ENCODE assay signal across 19 cellular contexts in genomic region chr11:45144126-45145082, GRCh38. TPM values are rescaled to one million over a fixed set of nuclear protein-coding genes. Genes with fewer than 3 reads are reported as not detected.
DNase-seq lines count a peak whose midpoint lies in the region; ATAC-seq and TF ChIP-seq lines count a peak whose summit lies in the region.
"Had no signal": no experiment of that assay in that cellular context is flagged by ENCODE, and none has a peak within 500 bp of the region (broad histone marks: within the 10 kb centered on the region; RNA-seq: fewer than 3 reads in every experiment).

No MANE protein-coding gene starts in this region.

- no peak overlapping the region for H3K27ac Mint-ChIP-seq in activated naive CD4-positive, alpha-beta T cell treated with anti-CD3 and anti-CD28 coated beads, Interleukin-2, amount 50 U/mL, for 72 hours
- no peak overlapping the region for H3K27ac Mint-ChIP-seq in activated naive CD4-positive, alpha-beta T cell treated with anti-CD3 and anti-CD28 coated beads, Interleukin-2, amount 10 ng/mL, durations not matched to agents 7 days and 5 days
- no peak overlapping the region for H3K27ac Mint-ChIP-seq in activated T-helper 1 cell treated with anti-CD3 and anti-CD28 coated beads, Interleukin-12 subunit alpha, Interleukin-12 subunit beta, Interleukin-2, Interleukin-4 antibody, amounts not matched to agents 30 ng/mL and 10 ng/mL and 1 ng/mL, durations not matched to agents 14 hours and 24 hours and 36 hours
- peak overlapping the region; percentile 95 for H3K27ac Mint-ChIP-seq in type B pancreatic cell
- H3K27ac Mint-ChIP-seq: stimulated activated naive B cell treated with anti-CD40 and anti-IgM and Interleukin-4, amounts not matched to agents 10 μg/mL and 1 μg/mL and 100 μg/mL, for 72 hours had no signal

- CTCF ChIA-PET in activated naive CD4-positive, alpha-beta T cell treated with anti-CD3 and anti-CD28 coated beads, Interleukin-2, amount 10 ng/mL, durations not matched to agents 7 days and 5 days (lab: Charles Lee) = interaction anchor here (0.6 kb wide), 1 partner anchor 369 kb away, joined by 3 read pairs; no protein-coding TSS in a partner anchor

- H3K4me1 Mint-ChIP-seq in activated naive CD4-positive, alpha-beta T cell treated with anti-CD3 and anti-CD28 coated beads, Interleukin-2, amount 10 ng/mL, durations not matched to agents 7 days and 5 days = peaks cover 23% of the 10 kb centered on the region
- peaks cover 25% of the 10 kb centered on the region for H3K4me1 Mint-ChIP-seq in activated T-helper 1 cell treated with anti-CD3 and anti-CD28 coated beads, Interleukin-12 subunit alpha, Interleukin-12 subunit beta, Interleukin-2, Interleukin-4 antibody, amounts not matched to agents 30 ng/mL and 10 ng/mL and 1 ng/mL, durations not matched to agents 14 hours and 24 hours and 36 hours (ENCODE audit: low read depth)
- peaks cover 24% of the 10 kb centered on the region for H3K4me1 Mint-ChIP-seq in type B pancreatic cell (ENCODE audit: unreplicated experiment)

- no peak overlapping the region for H3K4me3 Mint-ChIP-seq in activated naive CD4-positive, alpha-beta T cell treated with anti-CD3 and anti-CD28 coated beads, Interleukin-2, amount 10 ng/mL, durations not matched to agents 7 days and 5 days
- H3K4me3 Mint-ChIP-seq in activated T-helper 1 cell treated with anti-CD3 and anti-CD28 coated beads, Interleukin-12 subunit alpha, Interleukin-12 subunit beta, Interleukin-2, Interleukin-4 antibody, amounts not matched to agents 30 ng/mL and 10 ng/mL and 1 ng/mL, durations not matched to agents 14 hours and 24 hours and 36 hours = peak overlapping the region; percentile 23
- peak overlapping the region; percentile 97 for H3K4me3 Mint-ChIP-seq in type B pancreatic cell

- intact Hi-C loops in activated T-helper 1 cell treated with anti-CD3 and anti-CD28 coated beads, Interleukin-12 subunit alpha, Interleukin-12 subunit beta, Interleukin-2, Interleukin-4 antibody, amounts not matched to agents 30 ng/mL and 10 ng/mL and 1 ng/mL, durations not matched to agents 14 hours and 24 hours and 36 hours (cut with micrococcal nuclease) = loop anchor here (10.0 kb wide), 1 partner anchor 980 kb away; the partner anchor contains the start of gene PHF21A

- no peaks in the 10 kb centered on the region for H3K36me3 Mint-ChIP-seq in activated naive CD4-positive, alpha-beta T cell treated with anti-CD3 and anti-CD28 coated beads, Interleukin-2, amount 50 U/mL, for 72 hours
- H3K36me3 Mint-ChIP-seq in activated naive CD4-positive, alpha-beta T cell treated with anti-CD3 and anti-CD28 coated beads, Interleukin-2, amount 10 ng/mL, durations not matched to agents 7 days and 5 days = no peaks in the 10 kb centered on the region
- H3K36me3 Mint-ChIP-seq in activated T-helper 1 cell treated with anti-CD3 and anti-CD28 coated beads, Interleukin-12 subunit alpha, Interleukin-12 subunit beta, Interleukin-2, Interleukin-4 antibody, amounts not matched to agents 30 ng/mL and 10 ng/mL and 1 ng/mL, durations not matched to agents 14 hours and 24 hours and 36 hours (ENCODE audit: low read depth) = no peaks in the 10 kb centered on the region
- peaks cover 4% of the 10 kb centered on the region for H3K36me3 Mint-ChIP-seq in type B pancreatic cell

- no peak for ATAC-seq in activated naive CD4-positive, alpha-beta T cell treated with anti-CD3 and anti-CD28 coated beads, Interleukin-2, amount 50 U/mL, for 72 hours
- ATAC-seq: K562; stimulated activated naive B cell treated with anti-CD40 and anti-IgM and Interleukin-4, amounts not matched to agents 10 μg/mL and 1 μg/mL and 100 μg/mL, for 72 hours had no signal

- peak; percentile 0 to 41 for DNase-seq in activated naive CD4-positive, alpha-beta T cell treated with anti-CD3 and anti-CD28 coated beads, Interleukin-2, amount 50 U/mL, for 72 hours (ENCODE audit: low spot score in 2 of 2)
- DNase-seq in activated naive CD4-positive, alpha-beta T cell treated with anti-CD3 and anti-CD28 coated beads, Interleukin-2, amount 10 ng/mL, durations not matched to agents 7 days and 5 days = no peak
- no peak for DNase-seq in activated T-helper 1 cell treated with anti-CD3 and anti-CD28 coated beads, Interleukin-12 subunit alpha, Interleukin-12 subunit beta, Interleukin-2, Interleukin-4 antibody, amounts not matched to agents 30 ng/mL and 10 ng/mL and 1 ng/mL, durations not matched to agents 14 hours and 24 hours and 36 hours (ENCODE audit: low spot score)
- peak; percentile 4 for DNase-seq in mucosa of gallbladder (ENCODE audit: low spot score)
- peak; percentile 53 for DNase-seq in type B pancreatic cell (ENCODE audit: extremely low spot score, unreplicated experiment)
- no peak for DNase-seq in retina
- DNase-seq in NCI-H1105 treated with DMSO at 0.1 percent for 48 hours (lab: John Stamatoyannopoulos, UW) = no peak
- no peak for DNase-seq in glomerular visceral epithelial cell (ENCODE audit: extremely low spot score)
- DNase-seq: foreskin fibroblast; GOT3; NCI-H1694; NCI-H2227 treated with DMSO at 0.1 percent for 48 hours; PC-9; SIG-M5; stimulated activated CD4-positive, alpha-beta T cell treated with anti-CD3 and anti-CD28 coated beads, Interleukin-2, amount 100 ng/mL, for 24 hours; stimulated activated naive B cell treated with anti-CD40 and anti-IgM and Interleukin-4, amounts not matched to agents 10 μg/mL and 1 μg/mL and 100 μg/mL, for 72 hours; T-helper 1 cell; thyroid gland had no signal

- no peaks in the 10 kb centered on the region for H3K9me3 Mint-ChIP-seq in activated naive CD4-positive, alpha-beta T cell treated with anti-CD3 and anti-CD28 coated beads, Interleukin-2, amount 50 U/mL, for 72 hours
- peaks cover 3% of the 10 kb centered on the region for H3K9me3 Mint-ChIP-seq in activated naive CD4-positive, alpha-beta T cell treated with anti-CD3 and anti-CD28 coated beads, Interleukin-2, amount 10 ng/mL, durations not matched to agents 7 days and 5 days
- peaks cover 8% of the 10 kb centered on the region for H3K9me3 Mint-ChIP-seq in activated T-helper 1 cell treated with anti-CD3 and anti-CD28 coated beads, Interleukin-12 subunit alpha, Interleukin-12 subunit beta, Interleukin-2, Interleukin-4 antibody, amounts not matched to agents 30 ng/mL and 10 ng/mL and 1 ng/mL, durations not matched to agents 14 hours and 24 hours and 36 hours
- H3K9me3 Mint-ChIP-seq in type B pancreatic cell = peaks cover 6% of the 10 kb centered on the region
- H3K9me3 Mint-ChIP-seq: stimulated activated naive B cell treated with anti-CD40 and anti-IgM and Interleukin-4, amounts not matched to agents 10 μg/mL and 1 μg/mL and 100 μg/mL, for 72 hours had no signal

- H3K27me3 Mint-ChIP-seq in activated naive CD4-positive, alpha-beta T cell treated with anti-CD3 and anti-CD28 coated beads, Interleukin-2, amount 10 ng/mL, durations not matched to agents 7 days and 5 days = peaks cover 71% of the 10 kb centered on the region
- peaks cover 51% of the 10 kb centered on the region for H3K27me3 Mint-ChIP-seq in activated T-helper 1 cell treated with anti-CD3 and anti-CD28 coated beads, Interleukin-12 subunit alpha, Interleukin-12 subunit beta, Interleukin-2, Interleukin-4 antibody, amounts not matched to agents 30 ng/mL and 10 ng/mL and 1 ng/mL, durations not matched to agents 14 hours and 24 hours and 36 hours (ENCODE audit: insufficient read depth)
- peaks cover 60% of the 10 kb centered on the region for H3K27me3 Mint-ChIP-seq in type B pancreatic cell

- TF ChIP-seq CTCF in type B pancreatic cell (conservative IDR thresholded peaks at IDR 0.05) = no peak

RNA-seq across cellular contexts. Expression of gene PRDM11, which starts 2.0 kb away (rescaled TPM):
- total RNA-seq in activated naive CD4-positive, alpha-beta T cell treated with anti-CD3 and anti-CD28 coated beads, Interleukin-2, amount 50 U/mL, for 72 hours = 1 to 10 TPM in 1 of 2 donors, under 1 TPM in 1; 0.57 to 1.5 TPM
- 1.3 and 2.2 TPM in 2 replicates for total RNA-seq in activated T-helper 1 cell treated with anti-CD3 and anti-CD28 coated beads, Interleukin-12 subunit alpha, Interleukin-12 subunit beta, Interleukin-2, Interleukin-4 antibody, amounts not matched to agents 30 ng/mL and 10 ng/mL and 1 ng/mL, durations not matched to agents 14 hours and 24 hours and 36 hours
- total RNA-seq in mucosa of gallbladder (21.3 TPM), type B pancreatic cell (ENCODE audit: low replicate concordance) (13.6 and 24.0 TPM in 2 replicates)

Comparison
In these comparisons a context has a peak if more than half of its experiments do, and no peak if none do; other contexts are left out.
1. DNase-seq: peak in activated naive CD4-positive, alpha-beta T cell treated with anti-CD3 and anti-CD28 coated beads, Interleukin-2, amount 50 U/mL, for 72 hours (2 of 2), mucosa of gallbladder (single experiment) and type B pancreatic cell (single experiment); none in activated naive CD4-positive, alpha-beta T cell treated with anti-CD3 and anti-CD28 coated beads, Interleukin-2, amount 10 ng/mL, durations not matched to agents 7 days and 5 days (single experiment), activated T-helper 1 cell treated with anti-CD3 and anti-CD28 coated beads, Interleukin-12 subunit alpha, Interleukin-12 subunit beta, Interleukin-2, Interleukin-4 antibody, amounts not matched to agents 30 ng/mL and 10 ng/mL and 1 ng/mL, durations not matched to agents 14 hours and 24 hours and 36 hours (single experiment), retina (single experiment), NCI-H1105 treated with DMSO at 0.1 percent for 48 hours (single experiment) and glomerular visceral epithelial cell (single experiment).